Comparison of ENCODE assay signal across 29 cellular contexts in the genomic region with DNA sequence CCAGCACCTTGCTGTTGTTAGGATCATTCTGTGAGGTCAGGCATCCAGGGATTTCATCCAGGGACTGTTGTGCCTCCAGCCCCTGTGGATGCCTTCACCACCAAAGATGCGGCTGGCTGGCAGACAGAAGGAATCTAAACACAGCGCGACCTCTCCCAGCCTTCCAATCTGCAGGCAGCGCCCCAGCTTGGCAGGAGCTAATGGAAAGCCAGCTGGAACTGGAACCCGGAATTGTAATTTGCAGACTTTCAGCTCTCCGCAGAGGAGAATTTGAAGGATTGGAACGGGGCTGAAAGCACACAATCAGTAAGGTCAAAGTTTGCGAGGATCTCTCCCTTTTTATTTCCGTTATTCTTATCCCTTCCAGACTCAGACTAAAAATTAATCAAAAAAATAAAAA.
DNase-seq lines count a peak whose midpoint lies in the region; ATAC-seq and TF ChIP-seq lines count a peak whose summit lies in the region.
"Had no signal": no experiment of that assay in that cellular context is flagged by ENCODE, and none has a peak within 500 bp of the region (broad histone marks: within the 10 kb centered on the region; RNA-seq: fewer than 3 reads in every experiment).

No MANE protein-coding gene starts in this region.

- H3K4me1 ChIP-seq in ovary (ENCODE audit: insufficient read depth), result peaks cover 4% of the 10 kb centered on the region
- H3K4me1 ChIP-seq: Caco-2, thyroid gland had no signal

- no peaks in the 10 kb centered on the region for H3K4me1 Mint-ChIP-seq in activated T-helper 17 cell treated with anti-CD3 and anti-CD28 coated beads, Interleukin-2, amount 50 U/mL, for 72 hours

- no peak for TF ChIP-seq EP300 in ovary (IDR thresholded peaks at IDR 0.05)

- ATAC-seq in left cardiac atrium, result peak; percentile 71 to 79
- ATAC-seq in GM19324 (IDR thresholded peaks at IDR 0.05; ENCODE audit: low FRiP score, unreplicated experiment), result no peak
- ATAC-seq in activated T-helper 17 cell treated with anti-CD3 and anti-CD28 coated beads, Interleukin-2, amount 50 U/mL, for 72 hours (replicated peaks), result no peak
- ATAC-seq: HCT116, Panc1 had no signal

- no peaks in the 10 kb centered on the region for H3K36me3 Mint-ChIP-seq in activated T-helper 17 cell treated with anti-CD3 and anti-CD28 coated beads, Interleukin-2, amount 50 U/mL, for 72 hours (ENCODE audit: low read depth)

- no peaks in the 10 kb centered on the region for H3K9me3 ChIP-seq in ovary
- H3K9me3 ChIP-seq: Caco-2, thyroid gland had no signal

- no peaks in the 10 kb centered on the region for H3K36me3 ChIP-seq in ovary
- H3K36me3 ChIP-seq: thyroid gland, WERI-Rb-1 had no signal

- H3K9me3 Mint-ChIP-seq in activated T-helper 17 cell treated with anti-CD3 and anti-CD28 coated beads, Interleukin-2, amount 50 U/mL, for 72 hours, result no peaks in the 10 kb centered on the region
- H3K9me3 Mint-ChIP-seq: stimulated activated naive CD8-positive, alpha-beta T cell treated with anti-CD3 and anti-CD28 coated beads, Interleukin-15, Interleukin-2, amounts not matched to agents 100 ng/mL and 50 ng/mL, for 24 hours had no signal

- H3K27me3 ChIP-seq in ovary, result no peaks in the 10 kb centered on the region
- H3K27me3 ChIP-seq: thyroid gland had no signal

- H3K27ac ChIP-seq in ovary, result no peak overlapping the region
- H3K27ac ChIP-seq: thyroid gland, WERI-Rb-1 had no signal

- DNase-seq in AG20443 (ENCODE audit: low spot score) (peak; percentile 18), NCI-H2227 (lab: John Stamatoyannopoulos, UW; ENCODE audit: unreplicated experiment) (peak; percentile 35), left cardiac atrium (peak; percentile 65), ovary (peak in 4 of 5 donors; percentile 28 to 43 (median 30)), DMS53 (lab: John Stamatoyannopoulos, UW) (no peak)
- DNase-seq: ACHN; activated CD4-positive, alpha-beta T cell treated with anti-CD3 and anti-CD28 coated beads for 48 hours; activated CD8-positive, alpha-beta memory T cell treated with anti-CD3 and anti-CD28 coated beads for 24 hours; activated effector memory CD4-positive, alpha-beta T cell treated with anti-CD3 and anti-CD28 coated beads, Interleukin-2, amount 50 U/mL, for 16 hours; Caco-2; central memory CD4-positive, alpha-beta T cell; DMS79; GF-D8; KG1; mesendoderm; NCI-H1436; NCI-H2107; NCI-H510A treated with DMSO at 0.1 percent for 48 hours; SIG-M5; small intestine; SW 1271; T-helper 9 cell; thyroid gland; WERI-Rb-1 had no signal

- TF ChIP-seq POLR2A in ovary (IDR thresholded peaks at IDR 0.05), result no peak

- no peak for TF ChIP-seq CTCF in ovary (IDR thresholded peaks at IDR 0.05)

- intact Hi-C loops in left cardiac atrium (cut with DNase I), result no loop called here
- intact Hi-C loops in ovary (cut with DNase I), result no loop called here

- H3K27me3 Mint-ChIP-seq in activated T-helper 17 cell treated with anti-CD3 and anti-CD28 coated beads, Interleukin-2, amount 50 U/mL, for 72 hours, result peaks cover 4% of the 10 kb centered on the region

- H3K4me3 Mint-ChIP-seq in activated T-helper 17 cell treated with anti-CD3 and anti-CD28 coated beads, Interleukin-2, amount 50 U/mL, for 72 hours, result no peak overlapping the region
- H3K4me3 Mint-ChIP-seq: stimulated activated naive CD8-positive, alpha-beta T cell treated with anti-CD3 and anti-CD28 coated beads, Interleukin-15, Interleukin-2, amounts not matched to agents 100 ng/mL and 50 ng/mL, for 24 hours had no signal

- H3K27ac Mint-ChIP-seq in activated T-helper 17 cell treated with anti-CD3 and anti-CD28 coated beads, Interleukin-2, amount 50 U/mL, for 72 hours, result no peak overlapping the region
- H3K27ac Mint-ChIP-seq: stimulated activated naive CD8-positive, alpha-beta T cell treated with anti-CD3 and anti-CD28 coated beads, Interleukin-15, Interleukin-2, amounts not matched to agents 100 ng/mL and 50 ng/mL, for 24 hours had no signal

- H3K4me3 ChIP-seq in ovary, result no peak overlapping the region
- H3K4me3 ChIP-seq: thyroid gland had no signal

- WGBS in ovary, 3 donors, result 5 to 17% (median 9%) methylated on average over 9 of the region's 9 CpGs

Comparison
In these comparisons a context has a peak if more than half of its experiments do, and no peak if none do; other contexts are left out.
1. ATAC-seq: peak in left cardiac atrium (2 of 2); none in GM19324 (single experiment) and activated T-helper 17 cell treated with anti-CD3 and anti-CD28 coated beads, Interleukin-2, amount 50 U/mL, for 72 hours (single experiment).